Comparison of ENCODE assay signal across 12 cellular contexts in genomic region chr2:94861308-94862152, GRCh38. TPM values are rescaled to one million over a fixed set of nuclear protein-coding genes. Genes with fewer than 3 reads are reported as not detected.
DNase-seq lines count a peak whose midpoint lies in the region; ATAC-seq and TF ChIP-seq lines count a peak whose summit lies in the region.
"Had no signal": no experiment of that assay in that cellular context is flagged by ENCODE, and none has a peak within 500 bp of the region (broad histone marks: within the 10 kb centered on the region; RNA-seq: fewer than 3 reads in every experiment).

No MANE protein-coding gene starts in this region.

- no peaks in the 10 kb centered on the region for H3K36me3 Mint-ChIP-seq in activated naive CD8-positive, alpha-beta T cell treated with anti-CD3 and anti-CD28 coated beads, Interleukin-2, amount 10 ng/mL, durations not matched to agents 7 days and 5 days
- H3K36me3 Mint-ChIP-seq in activated naive CD8-positive, alpha-beta T cell treated with anti-CD3 and anti-CD28 coated beads, Interleukin-2, amount 50 U/mL, for 24 hours (ENCODE audit: low read depth) = no peaks in the 10 kb centered on the region
- H3K36me3 Mint-ChIP-seq: activated naive CD8-positive, alpha-beta T cell had no signal

- in situ Hi-C loops in Panc1 (cut with HindIII; ENCODE audit: low pct_unique_long_range_greater_than_20kb, low sequenced_read_pairs) = no loop called here

- H3K4me3 ChIP-seq in Panc1 (ENCODE audit: low read depth in 2 of 2, low read length in 2 of 2) (no peak overlapping the region), testis (no peak overlapping the region), coronary artery (no peak overlapping the region)
- H3K4me3 ChIP-seq: stomach had no signal

- no peaks in the 10 kb centered on the region for H3K9me3 Mint-ChIP-seq in activated naive CD8-positive, alpha-beta T cell treated with anti-CD3 and anti-CD28 coated beads, Interleukin-2, amount 10 ng/mL, durations not matched to agents 7 days and 5 days
- no peaks in the 10 kb centered on the region for H3K9me3 Mint-ChIP-seq in activated naive CD8-positive, alpha-beta T cell treated with anti-CD3 and anti-CD28 coated beads, Interleukin-2, amount 50 U/mL, for 24 hours

- no peak for ATAC-seq in activated naive CD8-positive, alpha-beta T cell treated with anti-CD3 and anti-CD28 coated beads, Interleukin-2, amount 10 ng/mL, durations not matched to agents 7 days and 5 days (ENCODE audit: low read depth)
- ATAC-seq in activated naive CD8-positive, alpha-beta T cell treated with anti-CD3 and anti-CD28 coated beads, Interleukin-2, amount 50 U/mL, for 24 hours = no peak
- ATAC-seq in Panc1 = 0 out of 2 replicates have a peak, but pooled peaks have one; percentile 48

- CTCF ChIA-PET in Panc1 (lab: Charles Lee) = no interaction called here

- peaks cover 6% of the 10 kb centered on the region for H3K4me1 Mint-ChIP-seq in activated naive CD8-positive, alpha-beta T cell treated with anti-CD3 and anti-CD28 coated beads, Interleukin-2, amount 10 ng/mL, durations not matched to agents 7 days and 5 days
- no peaks in the 10 kb centered on the region for H3K4me1 Mint-ChIP-seq in activated naive CD8-positive, alpha-beta T cell treated with anti-CD3 and anti-CD28 coated beads, Interleukin-2, amount 50 U/mL, for 24 hours

- TF ChIP-seq POLR2A in testis (IDR thresholded peaks at IDR 0.05) = no peak

- no peak overlapping the region for H3K27ac Mint-ChIP-seq in activated naive CD8-positive, alpha-beta T cell treated with anti-CD3 and anti-CD28 coated beads, Interleukin-2, amount 10 ng/mL, durations not matched to agents 7 days and 5 days
- no peak overlapping the region for H3K27ac Mint-ChIP-seq in activated naive CD8-positive, alpha-beta T cell treated with anti-CD3 and anti-CD28 coated beads, Interleukin-2, amount 50 U/mL, for 24 hours
- H3K27ac Mint-ChIP-seq: activated naive CD8-positive, alpha-beta T cell had no signal

- DNase-seq in activated naive CD8-positive, alpha-beta T cell treated with anti-CD3 and anti-CD28 coated beads, Interleukin-2, amount 10 ng/mL, durations not matched to agents 7 days and 5 days = peak; percentile 24
- DNase-seq in activated naive CD8-positive, alpha-beta T cell treated with anti-CD3 and anti-CD28 coated beads, Interleukin-2, amount 50 U/mL, for 24 hours = no peak
- DNase-seq in Panc1 (ENCODE audit: low read depth, low spot score) (no peak), kidney tubule cell (ENCODE audit: low spot score) (peak; percentile 28), testis (peak; percentile 22), iPS-NIHi7 (ENCODE audit: extremely low spot score) (no peak), coronary artery (ENCODE audit: low spot score) (no peak), T-helper 9 cell (no peak)
- DNase-seq: cerebellar nuclear complex, NCI-H446, stomach had no signal

- H3K4me3 Mint-ChIP-seq in activated naive CD8-positive, alpha-beta T cell treated with anti-CD3 and anti-CD28 coated beads, Interleukin-2, amount 10 ng/mL, durations not matched to agents 7 days and 5 days = no peak overlapping the region
- no peak overlapping the region for H3K4me3 Mint-ChIP-seq in activated naive CD8-positive, alpha-beta T cell treated with anti-CD3 and anti-CD28 coated beads, Interleukin-2, amount 50 U/mL, for 24 hours
- H3K4me3 Mint-ChIP-seq: activated naive CD8-positive, alpha-beta T cell had no signal

- WGBS in testis, 2 donors = 11 to 12% methylated on average over 20 to 58 of the region's 60 CpGs

- H3K27ac ChIP-seq in Panc1 (ENCODE audit: low read length) (no peak overlapping the region), testis (no peak overlapping the region), coronary artery (no peak overlapping the region)
- H3K27ac ChIP-seq: stomach had no signal

- intact Hi-C loops in Panc1 (cut with micrococcal nuclease; ENCODE audit: unreplicated experiment) = no loop called here
- intact Hi-C loops in testis (cut with DNase I; ENCODE audit: low total_unique reads) = no loop called here

- BruUV-seq in Panc1 (replicated peaks; lab: Mats Ljungman, UMichigan) = no TSS peak

- POLR2A ChIA-PET in activated naive CD8-positive, alpha-beta T cell treated with anti-CD3 and anti-CD28 coated beads, Interleukin-2, amount 10 ng/mL, durations not matched to agents 7 days and 5 days (lab: Charles Lee) = no interaction called here
- POLR2A ChIA-PET in Panc1 (lab: Charles Lee) = no interaction called here

- peaks cover 66% of the 10 kb centered on the region for H3K27me3 Mint-ChIP-seq in activated naive CD8-positive, alpha-beta T cell treated with anti-CD3 and anti-CD28 coated beads, Interleukin-2, amount 10 ng/mL, durations not matched to agents 7 days and 5 days
- H3K27me3 Mint-ChIP-seq in activated naive CD8-positive, alpha-beta T cell treated with anti-CD3 and anti-CD28 coated beads, Interleukin-2, amount 50 U/mL, for 24 hours = peaks cover 45% of the 10 kb centered on the region

- no peaks in the 10 kb centered on the region for H3K4me1 ChIP-seq in Panc1 (ENCODE audit: control insufficient read depth, insufficient read depth, low read length)
- peaks cover 4% of the 10 kb centered on the region for H3K4me1 ChIP-seq in testis

- H3K27me3 ChIP-seq in Panc1 (ENCODE audit: control insufficient read depth, insufficient read depth, low read length) (peaks cover 14% of the 10 kb centered on the region), testis (no peaks in the 10 kb centered on the region)

- H3K36me3 ChIP-seq in Panc1 (ENCODE audit: control insufficient read depth, insufficient read depth, low read length) (no peaks in the 10 kb centered on the region), testis (ENCODE audit: low read depth, missing control alignments) (no peaks in the 10 kb centered on the region)
- H3K36me3 ChIP-seq: stomach had no signal

- no peak for TF ChIP-seq CTCF in Panc1 (IDR thresholded peaks at IDR 0.05)
- TF ChIP-seq CTCF in testis (IDR thresholded peaks at IDR 0.05) = no peak
- no peak for TF ChIP-seq CTCF in coronary artery (IDR thresholded peaks at IDR 0.05)

- H3K9me3 ChIP-seq in Panc1 (ENCODE audit: control insufficient read depth, insufficient read depth, low read depth, low read length) (no peaks in the 10 kb centered on the region), testis (no peaks in the 10 kb centered on the region)
- H3K9me3 ChIP-seq: stomach had no signal

RNA-seq across cellular contexts. Expression of gene TEKT4, which starts 9.7 kb away (rescaled TPM):
- total RNA-seq in activated naive CD8-positive, alpha-beta T cell treated with anti-CD3 and anti-CD28 coated beads, Interleukin-2, amount 10 ng/mL, durations not matched to agents 7 days and 5 days = not detected
- total RNA-seq in Panc1 (2021; ENCODE audit: unreplicated experiment) (0.26 TPM), testis (10 to 100 TPM; 11.5 to 23.5 TPM)
- 1.8 TPM for polyA plus RNA-seq in Panc1 (2012; ENCODE audit: insufficient read length)
- 25.3 TPM for polyA plus RNA-seq in testis (ENCODE audit: insufficient read depth, low read depth, low replicate concordance)
- total RNA-seq: stomach had no signal
- polyA plus RNA-seq: stomach had no signal

Comparison
In these comparisons a context has a peak if more than half of its experiments do, and no peak if none do; other contexts are left out.
1. DNase-seq: peak in activated naive CD8-positive, alpha-beta T cell treated with anti-CD3 and anti-CD28 coated beads, Interleukin-2, amount 10 ng/mL, durations not matched to agents 7 days and 5 days (single experiment), kidney tubule cell (single experiment) and testis (single experiment); none in activated naive CD8-positive, alpha-beta T cell treated with anti-CD3 and anti-CD28 coated beads, Interleukin-2, amount 50 U/mL, for 24 hours (single experiment), Panc1 (single experiment), iPS-NIHi7 (single experiment), coronary artery (single experiment) and T-helper 9 cell (single experiment).